ENCODE assay signal across 8 cellular contexts in the genomic region with DNA sequence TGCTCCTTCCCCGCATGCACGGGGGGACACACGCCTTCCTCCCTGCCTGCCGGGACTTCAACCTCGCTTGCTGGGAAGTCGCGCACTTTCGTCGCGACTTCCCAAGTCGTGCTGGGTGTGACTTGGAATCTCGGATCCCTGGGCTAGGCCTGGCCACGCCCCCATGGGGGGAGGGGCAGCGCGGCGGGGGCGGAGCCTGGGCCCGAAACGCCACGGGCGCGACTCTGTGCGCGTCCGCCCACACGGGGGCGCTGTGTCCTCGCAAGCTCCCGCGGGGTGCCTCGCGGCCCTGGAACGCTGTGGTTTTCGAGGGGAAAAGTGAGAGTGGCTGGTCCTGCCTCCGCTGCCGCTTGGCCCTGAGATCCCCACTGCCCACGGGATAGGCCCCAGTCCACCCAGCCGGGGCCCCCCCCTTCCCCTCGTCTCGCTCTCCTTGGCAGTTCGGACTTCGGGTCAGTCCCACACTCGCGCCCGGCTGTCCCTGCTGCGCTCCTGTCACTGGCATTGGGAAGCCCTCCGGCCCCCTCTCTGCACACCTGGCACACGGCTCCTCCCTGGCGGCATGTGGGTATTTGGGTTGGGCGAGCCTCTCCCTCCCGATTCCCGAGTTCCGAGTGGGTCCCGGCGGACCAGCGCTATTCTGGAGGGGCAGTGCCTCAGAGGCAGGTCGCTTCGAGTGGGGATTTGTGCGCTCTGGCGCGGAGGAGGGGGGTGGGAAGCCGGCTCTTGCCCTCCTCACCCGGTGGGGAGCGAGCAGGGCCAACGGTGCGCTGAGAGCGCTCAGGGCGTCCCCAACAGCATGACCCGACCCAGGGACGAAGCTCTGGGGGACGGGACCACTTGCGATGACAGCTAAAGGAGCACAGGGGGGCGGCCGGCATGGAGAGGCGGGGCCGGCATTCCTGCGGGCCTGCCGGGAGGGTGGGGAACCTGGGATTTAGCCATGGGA. TPM values are rescaled to one million over a fixed set of nuclear protein-coding genes. Genes with fewer than 3 reads are reported as not detected.
DNase-seq lines count a peak whose midpoint lies in the region; ATAC-seq, FAIRE-seq and TF ChIP-seq lines count a peak whose summit lies in the region.

No MANE protein-coding gene starts in this region.

- H3K4me1 Mint-ChIP-seq in activated naive CD4-positive, alpha-beta T cell treated with anti-CD3 and anti-CD28 coated beads, Interleukin-2, amount 50 U/mL, for 24 hours, result peaks cover 8% of the 10 kb centered on the region

- TF ChIP-seq CTCF in omental fat pad (IDR thresholded peaks at IDR 0.05), result peak in 1 of 3 donors; percentile 80

- TF ChIP-seq POLR2A in H54 (IDR thresholded peaks at IDR 0.05; ENCODE audit: low read depth, low read length), result no peak

- peak; percentile 61 for DNase-seq in GM18507 (ENCODE audit: extremely low spot score, insufficient read length, low read depth)
- DNase-seq in RPMI8226, result peak; percentile 65
- DNase-seq in globus pallidus (ENCODE audit: low spot score), result peak; percentile 84
- DNase-seq in omental fat pad (ENCODE audit: low spot score), result peak; percentile 88
- peak in 48 of 49 donors; percentile 33 to 94 (median 80) for DNase-seq in substantia nigra (lab: John Stamatoyannopoulos, UW)
- no peak for DNase-seq in H54 (ENCODE audit: insufficient read length, low spot score)

- H3K36me3 Mint-ChIP-seq in activated naive CD4-positive, alpha-beta T cell treated with anti-CD3 and anti-CD28 coated beads, Interleukin-2, amount 50 U/mL, for 24 hours, result peaks cover 11% of the 10 kb centered on the region

- peak overlapping the region; percentile 76 for H3K4me3 Mint-ChIP-seq in activated naive CD4-positive, alpha-beta T cell treated with anti-CD3 and anti-CD28 coated beads, Interleukin-2, amount 50 U/mL, for 24 hours

- FAIRE-seq in GM18507 (lab: Jason Lieb, UNC) (peak; percentile 90), H54 (lab: Jason Lieb, UNC) (no peak)

- H3K27ac ChIP-seq in substantia nigra (ENCODE audit: low read depth, low read length, poor library complexity, severe bottlenecking), result peak overlapping the region; percentile 42

- H3K27ac Mint-ChIP-seq in activated naive CD4-positive, alpha-beta T cell treated with anti-CD3 and anti-CD28 coated beads, Interleukin-2, amount 50 U/mL, for 24 hours, result no peak overlapping the region

- ATAC-seq in HG03175 (IDR thresholded peaks at IDR 0.05; ENCODE audit: unreplicated experiment) (peak; percentile 65), omental fat pad (ENCODE audit: low FRiP score) (peak; percentile 86)

- no peaks in the 10 kb centered on the region for H3K27me3 Mint-ChIP-seq in activated naive CD4-positive, alpha-beta T cell treated with anti-CD3 and anti-CD28 coated beads, Interleukin-2, amount 50 U/mL, for 24 hours

- no peaks in the 10 kb centered on the region for H3K9me3 Mint-ChIP-seq in activated naive CD4-positive, alpha-beta T cell treated with anti-CD3 and anti-CD28 coated beads, Interleukin-2, amount 50 U/mL, for 24 hours

RNA-seq across cellular contexts. Expression of a gene that starts 23.6 kb away (rescaled TPM):
- 100 to 1,000 TPM; 125 to 208 (median 203) TPM for total RNA-seq in omental fat pad

RNA-seq across cellular contexts. Expression of a gene that starts 47.8 kb away (rescaled TPM):
- 10 to 100 TPM; 27.1 to 36.8 (median 30.0) TPM for total RNA-seq in omental fat pad
